15 cellular contexts compared by ENCODE assay signal in the genomic region with DNA sequence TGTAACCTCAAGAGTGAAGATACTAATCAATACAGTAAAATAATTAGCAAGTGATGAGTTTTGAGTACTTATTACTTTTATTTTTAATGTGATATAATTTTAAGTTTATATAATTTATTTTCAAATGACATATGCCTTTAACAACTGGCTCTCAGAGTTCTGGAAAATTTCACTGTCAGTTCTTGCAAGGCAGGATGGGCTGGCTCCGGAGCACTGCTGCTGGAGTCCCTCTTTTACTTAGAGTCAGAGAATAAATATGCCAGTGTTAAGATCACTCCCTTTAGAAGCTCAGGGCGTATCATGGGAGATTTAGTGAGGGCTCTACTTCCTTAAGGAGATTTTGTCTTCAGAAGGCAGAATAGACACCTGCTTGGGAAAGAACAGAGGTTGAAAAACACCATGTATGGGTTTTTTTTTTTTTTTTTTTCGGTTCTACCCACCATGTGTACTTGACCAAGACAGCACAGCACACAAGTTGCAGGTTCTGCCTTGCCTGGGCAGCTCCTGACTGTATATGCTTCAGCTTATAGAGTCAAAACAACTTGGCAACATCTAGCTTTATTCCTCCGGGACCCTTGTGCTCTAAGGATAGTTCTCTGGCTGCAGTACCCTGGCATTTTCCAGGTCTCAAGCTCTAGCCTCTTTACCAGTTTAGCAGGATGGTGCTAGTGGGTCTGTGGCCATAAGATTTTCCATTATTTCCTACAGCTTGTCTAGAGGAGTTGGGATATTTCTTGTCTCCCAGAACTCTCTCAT. TPM values are rescaled to one million over a fixed set of nuclear protein-coding genes. Genes with fewer than 3 reads are reported as not detected.
DNase-seq lines count a peak whose midpoint lies in the region; ATAC-seq and TF ChIP-seq lines count a peak whose summit lies in the region.
"Had no signal": no experiment of that assay in that cellular context is flagged by ENCODE, and none has a peak within 500 bp of the region (broad histone marks: within the 10 kb centered on the region; RNA-seq: fewer than 3 reads in every experiment).

No MANE protein-coding gene starts in this region.

- peak overlapping the region; percentile 70 to 87 (median 84) for H3K27ac Mint-ChIP-seq in CD14-positive monocyte
- no peak overlapping the region for H3K27ac Mint-ChIP-seq in activated CD4-positive, alpha-beta memory T cell treated with anti-CD3 and anti-CD28 coated beads for 36 hours
- H3K27ac Mint-ChIP-seq: activated naive CD8-positive, alpha-beta T cell treated with anti-CD3 and anti-CD28 coated beads for 36 hours had no signal

- no peak overlapping the region for H3K9ac ChIP-seq in MM.1S (ENCODE audit: low read length)

- H2AFZ ChIP-seq in MM.1S (ENCODE audit: low read length): no peak overlapping the region

- H3K79me2 ChIP-seq in MM.1S (ENCODE audit: low read length): no peaks in the 10 kb centered on the region

- CTCF ChIA-PET in activated CD4-positive, alpha-beta memory T cell treated with anti-CD3 and anti-CD28 coated beads for 36 hours (lab: Charles Lee): interaction anchor here (0.9 to 1.9 kb wide), 2 partner anchors 38 to 113 kb away, joined by 4 to 8 read pairs; no protein-coding TSS in a partner anchor

- H3K36me3 ChIP-seq in MM.1S (replicated peaks; ENCODE audit: insufficient read depth, low read length): no peaks in the 10 kb centered on the region
- H3K36me3 ChIP-seq: left lung had no signal

- DNase-seq in CD14-positive monocyte (ENCODE audit: low spot score) (no peak), MM.1S (peak; percentile 35), mucosa of gallbladder (ENCODE audit: low spot score) (peak; percentile 7), HuH-7 (ENCODE audit: low spot score) (no peak), foreskin melanocyte (no peak)
- no peak for DNase-seq in activated CD4-positive, alpha-beta memory T cell treated with anti-CD3 and anti-CD28 coated beads for 36 hours
- DNase-seq: activated naive CD8-positive, alpha-beta T cell treated with anti-CD3 and anti-CD28 coated beads for 36 hours; GDM1; left lung; NCI-H1436 treated with DMSO at 0.1 percent for 48 hours; stimulated activated CD4-positive, alpha-beta T cell treated with anti-CD3 and anti-CD28 coated beads, Interleukin-2, amount 100 ng/mL, for 48 hours; substantia nigra had no signal

- peak; percentile 49 for ATAC-seq in GM21447 (IDR thresholded peaks at IDR 0.05; ENCODE audit: unreplicated experiment)
- ATAC-seq in HG03378 (IDR thresholded peaks at IDR 0.05; ENCODE audit: unreplicated experiment): no peak

- no peaks in the 10 kb centered on the region for H3K9me2 ChIP-seq in MM.1S (replicated peaks; ENCODE audit: insufficient read depth, low read length)

- peaks cover 15% of the 10 kb centered on the region for H3K4me1 ChIP-seq in MM.1S (ENCODE audit: low read length)

- no peaks in the 10 kb centered on the region for H3K36me3 Mint-ChIP-seq in CD14-positive monocyte
- H3K36me3 Mint-ChIP-seq in activated CD4-positive, alpha-beta memory T cell treated with anti-CD3 and anti-CD28 coated beads for 36 hours: no peaks in the 10 kb centered on the region
- H3K36me3 Mint-ChIP-seq: activated naive CD8-positive, alpha-beta T cell treated with anti-CD3 and anti-CD28 coated beads for 36 hours had no signal

- H3K9me3 Mint-ChIP-seq in CD14-positive monocyte: peaks cover 0 to 5% (median 0%) of the 10 kb centered on the region in 7 donors
- no peaks in the 10 kb centered on the region for H3K9me3 Mint-ChIP-seq in activated CD4-positive, alpha-beta memory T cell treated with anti-CD3 and anti-CD28 coated beads for 36 hours
- H3K9me3 Mint-ChIP-seq: activated naive CD8-positive, alpha-beta T cell treated with anti-CD3 and anti-CD28 coated beads for 36 hours had no signal

- peaks cover 0 to 4% (median 2%) of the 10 kb centered on the region in 3 donors for H3K27me3 Mint-ChIP-seq in CD14-positive monocyte (ENCODE audit: low read depth in 3 of 3)
- peaks cover 6% of the 10 kb centered on the region for H3K27me3 Mint-ChIP-seq in activated CD4-positive, alpha-beta memory T cell treated with anti-CD3 and anti-CD28 coated beads for 36 hours

- no peak overlapping the region for H3K4me3 ChIP-seq in MM.1S (ENCODE audit: low read length)
- H3K4me3 ChIP-seq: left lung had no signal

- no peak for TF ChIP-seq CTCF in CD14-positive monocyte (IDR thresholded peaks at IDR 0.05)
- TF ChIP-seq CTCF in MM.1S (IDR thresholded peaks at IDR 0.05; ENCODE audit: low read length): no peak

- no peaks in the 10 kb centered on the region for H4K20me1 ChIP-seq in MM.1S (ENCODE audit: insufficient read depth, low read length)

- H3K4me2 ChIP-seq in MM.1S (ENCODE audit: low read depth, low read length): peak overlapping the region; percentile 39

- H3F3A ChIP-seq in MM.1S (ENCODE audit: insufficient read depth, low read length): 0 out of 2 replicates have a peak, but pooled peaks cover 3% of the 10 kb centered on the region

- no peaks in the 10 kb centered on the region for H3K27me3 ChIP-seq in MM.1S (replicated peaks; ENCODE audit: insufficient read depth, low read length)
- H3K27me3 ChIP-seq: left lung had no signal

- H3K4me1 Mint-ChIP-seq in CD14-positive monocyte: peaks cover 36% of the 10 kb centered on the region
- H3K4me1 Mint-ChIP-seq in activated CD4-positive, alpha-beta memory T cell treated with anti-CD3 and anti-CD28 coated beads for 36 hours (ENCODE audit: low read depth): no peaks in the 10 kb centered on the region

- peak overlapping the region in 1 of 2 donors; percentile 58 for H3K4me3 Mint-ChIP-seq in CD14-positive monocyte
- H3K4me3 Mint-ChIP-seq in activated CD4-positive, alpha-beta memory T cell treated with anti-CD3 and anti-CD28 coated beads for 36 hours: no peak overlapping the region
- H3K4me3 Mint-ChIP-seq: activated naive CD8-positive, alpha-beta T cell treated with anti-CD3 and anti-CD28 coated beads for 36 hours had no signal

- POLR2A ChIA-PET in activated CD4-positive, alpha-beta memory T cell treated with anti-CD3 and anti-CD28 coated beads for 36 hours (lab: Charles Lee): no interaction called here

- H3K9me3 ChIP-seq in MM.1S (replicated peaks; ENCODE audit: insufficient read depth, low read length): no peaks in the 10 kb centered on the region
- H3K9me3 ChIP-seq: left lung had no signal

- H3K27ac ChIP-seq in MM.1S (ENCODE audit: low read length): no peak overlapping the region
- H3K27ac ChIP-seq: left lung had no signal

- intact Hi-C loops in CD14-positive monocyte (cut with micrococcal nuclease): loop anchor here in 1 of 2 donors (5.0 kb wide), 1 partner anchor 42 kb away; no protein-coding TSS in a partner anchor
- intact Hi-C loops in activated CD4-positive, alpha-beta memory T cell treated with anti-CD3 and anti-CD28 coated beads for 36 hours (cut with micrococcal nuclease): no loop called here

RNA-seq across cellular contexts. Expression of a gene that starts 29.7 kb away (rescaled TPM):
- not detected for polyA plus RNA-seq in CD14-positive monocyte
- total RNA-seq in mucosa of gallbladder: 272 TPM
- 1 to 10 TPM in 1 of 2 experiments, under 1 TPM in 1; 0.95 to 1.9 TPM for total RNA-seq in activated CD4-positive, alpha-beta memory T cell treated with anti-CD3 and anti-CD28 coated beads for 36 hours
- total RNA-seq: HT1080 had no signal

Comparison
In these comparisons a context has a peak if more than half of its experiments do, and no peak if none do; other contexts are left out.
1. DNase-seq: peak in MM.1S (single experiment) and mucosa of gallbladder (single experiment); none in CD14-positive monocyte (single experiment), HuH-7 (single experiment), activated CD4-positive, alpha-beta memory T cell treated with anti-CD3 and anti-CD28 coated beads for 36 hours (single experiment) and foreskin melanocyte (single experiment).
2. RNA of a gene that starts 29.7 kb away (total RNA-seq): 272 TPM in mucosa of gallbladder (single experiment); 0.95 to 1.9 TPM in activated CD4-positive, alpha-beta memory T cell treated with anti-CD3 and anti-CD28 coated beads for 36 hours; every median in the first group is over 10 times any median in the second.